ENCODE assay signal across 8 cellular contexts in genomic region chr4:129093173-129093974, GRCh38. TPM values are rescaled to one million over a fixed set of nuclear protein-coding genes. Genes with fewer than 3 reads are reported as not detected.
DNase-seq lines count a peak whose midpoint lies in the region; ATAC-seq, FAIRE-seq and TF ChIP-seq lines count a peak whose summit lies in the region.

Gene SCLT1 (minus strand): TSS chr4:129093539. CDS start chr4:129093103, 436 bp downstream.

- in situ Hi-C loops in ACHN (cut with HindIII; ENCODE audit: low pct_ligation_motif_present, low pct_unique_long_range_greater_than_20kb, low sequenced_read_pairs) (no loop called here), mammary epithelial cell (cut with MboI; ENCODE audit: low sequenced_read_pairs in 2 of 2) (no loop called here)

- ATAC-seq in GM18873 (IDR thresholded peaks at IDR 0.05; ENCODE audit: low FRiP score, unreplicated experiment) (peak; percentile 95), HG03139 (IDR thresholded peaks at IDR 0.05; ENCODE audit: unreplicated experiment) (peak; percentile 92)

- intact Hi-C loops in mammary epithelial cell (cut with micrococcal nuclease), result loop anchor here (1.0 to 5.0 kb wide), 4 partner anchors 51 to 281 kb away; no protein-coding TSS in a partner anchor

- peaks cover 50% of the 10 kb centered on the region for H3K79me2 ChIP-seq in mammary epithelial cell (ENCODE audit: insufficient read depth, low read length)

- H3K27ac ChIP-seq in WERI-Rb-1, result peak within 1 kb of the TSS; percentile 86
- peak within 1 kb of the TSS; percentile 82 for H3K27ac ChIP-seq in mammary epithelial cell (ENCODE audit: insufficient read depth, low read depth, low read length)
- peak within 1 kb of the TSS; percentile 97 to 98 for H3K27ac ChIP-seq in small intestine (ENCODE audit: low read depth in 1 of 2, low read length in 1 of 2)

- peak; percentile 26 for FAIRE-seq in small intestine (lab: Jason Lieb, UNC)

- CTCF ChIA-PET in mammary epithelial cell (lab: Charles Lee; ENCODE audit: low non-redundant PET), result interaction anchor here (0.7 kb wide), 1 partner anchor 218 kb away, joined by 6 read pairs; no protein-coding TSS in a partner anchor

- dilution Hi-C loops in mammary epithelial cell (cut with HindIII; ENCODE audit: low sequenced_read_pairs), result no loop called here

- H3K27me3 ChIP-seq in WERI-Rb-1 (ENCODE audit: insufficient read depth, low read depth, severe bottlenecking) (no peaks in the 10 kb centered on the region), mammary epithelial cell (ENCODE audit: insufficient read depth, low read length) (no peaks in the 10 kb centered on the region), small intestine (ENCODE audit: control insufficient read depth in 2 of 2, insufficient read depth in 2 of 2, low read length in 2 of 2) (no peaks in the 10 kb centered on the region)

- peak within 1 kb of the TSS; percentile 91 for H2AFZ ChIP-seq in mammary epithelial cell (ENCODE audit: low read depth, low read length)

- H3K4me2 ChIP-seq in mammary epithelial cell (ENCODE audit: insufficient read depth, low read depth, low read length), result peak within 1 kb of the TSS; percentile 91

- H3K4me1 ChIP-seq in mammary epithelial cell (ENCODE audit: insufficient read depth, low read length) (peaks cover 19% of the 10 kb centered on the region), small intestine (ENCODE audit: control insufficient read depth in 2 of 2, insufficient read depth in 1 of 2, low read depth in 1 of 2, low read length in 1 of 2) (peaks cover 7 to 11% of the 10 kb centered on the region in 2 donors)

- DNase-seq in ACHN, result peak; percentile 97
- DNase-seq in NCI-H2227 (lab: John Stamatoyannopoulos, UW; ENCODE audit: unreplicated experiment), result peak; percentile 97
- peak; percentile 99 for DNase-seq in WERI-Rb-1
- peak; percentile 98 for DNase-seq in mammary epithelial cell
- peak; percentile 95 for DNase-seq in iPS-NIHi11 (ENCODE audit: low spot score)
- DNase-seq in small intestine, result peak; percentile 100

- WGBS in mammary epithelial cell (ENCODE audit: low coverage, missing lambda C conversion rate), result under 1% methylated on average over 39 of the region's 60 CpGs
- WGBS in small intestine, 3 donors, result 0 to 1% (median 1%) methylated on average over 60 of the region's 60 CpGs

- BruUV-seq in mammary epithelial cell (replicated peaks; lab: Mats Ljungman, UMichigan), result no TSS peak

- H3K4me3 ChIP-seq in WERI-Rb-1 (ENCODE audit: low read depth, low read length) (peak within 1 kb of the TSS; percentile 75), mammary epithelial cell (replicated peaks in 1 of 3; ENCODE audit: insufficient read depth in 1 of 3, low read depth in 2 of 3, low read length in 3 of 3) (peak within 1 kb of the TSS; percentile 51 to 77 (median 69)), small intestine (ENCODE audit: low read depth in 1 of 2, low read length in 2 of 2) (peak within 1 kb of the TSS; percentile 50 to 55)

- H3K9me3 ChIP-seq in WERI-Rb-1 (ENCODE audit: severe bottlenecking), result no peaks in the 10 kb centered on the region
- no peaks in the 10 kb centered on the region for H3K9me3 ChIP-seq in mammary epithelial cell (replicated peaks; ENCODE audit: insufficient read depth, low read length)
- H3K9me3 ChIP-seq in small intestine (ENCODE audit: control insufficient read depth, low read depth), result no peaks in the 10 kb centered on the region

- H3K36me3 ChIP-seq in WERI-Rb-1 (no peaks in the 10 kb centered on the region; the same call in 1 of the 2 replicates), mammary epithelial cell (ENCODE audit: insufficient read depth, low read length) (no peaks in the 10 kb centered on the region), small intestine (ENCODE audit: control insufficient read depth in 2 of 2, insufficient read depth in 2 of 2, low read length in 2 of 2) (no peaks in the 10 kb centered on the region)

- peak within 1 kb of the TSS; percentile 82 for H3K9ac ChIP-seq in mammary epithelial cell (ENCODE audit: insufficient read depth, low read length)

- no peaks in the 10 kb centered on the region for H4K20me1 ChIP-seq in mammary epithelial cell (ENCODE audit: insufficient read depth, low read length)

- TF ChIP-seq CTCF in WERI-Rb-1 (IDR thresholded peaks at IDR 0.05; ENCODE audit: low read depth, low read length) (no peak), mammary epithelial cell (conservative IDR thresholded peaks at IDR 0.05 in 1 of 2, IDR thresholded peaks at IDR 0.05 in 1 of 2; ENCODE audit: extremely low read depth in 1 of 2, insufficient read depth in 1 of 2, low read depth in 1 of 2, low read length in 2 of 2) (no peak)

RNA-seq across cellular contexts. Expression of gene SCLT1, which starts in this region (rescaled TPM):
- total RNA-seq in mammary epithelial cell, result 10 to 100 TPM in 1 of 2 donors, 1 to 10 TPM in 1; 7.2 to 13.3 TPM
- polyA plus RNA-seq in mammary epithelial cell, result 4.2 TPM
- polyA minus RNA-seq in mammary epithelial cell, result not detected
- polyA plus RNA-seq in small intestine, result 1 to 10 TPM; 3.5 to 5.4 (median 3.8) TPM

Comparison
In these comparisons a context has a peak if more than half of its experiments do, and no peak if none do; other contexts are left out.
1. Peak in every context shown above with its lines: DNase-seq, ATAC-seq, H3K4me3 ChIP-seq and H3K27ac ChIP-seq.